Comparison of ENCODE assay signal across 1 cellular context in genomic region chr5:156399323-156399722, GRCh38.
TF ChIP-seq lines count a peak whose summit lies in the region.

No MANE protein-coding gene starts in this region.

TF ChIP-seq in HepG2, 621 proteins besides CTCF, POLR2A, EP300 and RAD21 (continued from another document):
- TF ChIP-seq ZNF274 (CRISPR knock-in tag; IDR thresholded peaks at IDR 0.05) (no peak), HOXA7 (CRISPR knock-in tag; IDR thresholded peaks at IDR 0.05) (no peak)
